11 cellular contexts compared by ENCODE assay signal in genomic region chr3:189914799-189915198, GRCh38.
DNase-seq lines count a peak whose midpoint lies in the region; ATAC-seq and TF ChIP-seq lines count a peak whose summit lies in the region.
"Had no signal": no experiment of that assay in that cellular context is flagged by ENCODE, and none has a peak within 500 bp of the region (broad histone marks: within the 10 kb centered on the region; RNA-seq: fewer than 3 reads in every experiment).

No MANE protein-coding gene starts in this region.

- H3K9me2 ChIP-seq in GM23248 (ENCODE audit: insufficient read depth) = no peaks in the 10 kb centered on the region

- no peaks in the 10 kb centered on the region for H3K9me3 ChIP-seq in GM23248 (ENCODE audit: low read depth)
- H3K9me3 ChIP-seq in colonic mucosa = no peaks in the 10 kb centered on the region
- H3K9me3 ChIP-seq: tibial artery had no signal

- intact Hi-C loops in sciatic nerve (cut with DNase I) (no loop called here), colonic mucosa (cut with DNase I) (no loop called here)

- no peaks in the 10 kb centered on the region for H3K79me2 ChIP-seq in GM23248 (ENCODE audit: insufficient read depth)

- H3K27ac ChIP-seq in GM23248 (peak overlapping the region; percentile 51), colonic mucosa (no peak overlapping the region)
- H3K27ac ChIP-seq: tibial artery had no signal

- peaks cover 27% of the 10 kb centered on the region for H3K4me1 ChIP-seq in GM23248 (ENCODE audit: insufficient read depth)
- no peaks in the 10 kb centered on the region for H3K4me1 ChIP-seq in colonic mucosa
- H3K4me1 ChIP-seq: tibial artery had no signal

- peak overlapping the region; percentile 29 for H3K4me2 ChIP-seq in GM23248 (ENCODE audit: unreplicated experiment)

- H4K20me1 ChIP-seq in GM23248 (ENCODE audit: insufficient read depth) = no peaks in the 10 kb centered on the region

- H3K4me3 ChIP-seq in GM23248 = peak overlapping the region; percentile 18; the same call in 1 of the 2 replicates
- H3K4me3 ChIP-seq in colonic mucosa = no peak overlapping the region
- H3K4me3 ChIP-seq: tibial artery had no signal

- WGBS in GM23248 (ENCODE audit: low coverage in 1 of 2, low lambda C conversion rate in 2 of 2, missing lambda C conversion rate in 2 of 2), 2 experiments = 1 to 2% methylated on average over 3 of the region's 3 CpGs

- H3K9ac ChIP-seq in GM23248 (no peak overlapping the region), colonic mucosa (ENCODE audit: low read depth in 2 of 2, low read length in 2 of 2) (no peak overlapping the region)

- H3K27me3 ChIP-seq in GM23248 (replicated peaks; ENCODE audit: insufficient read depth) (no peaks in the 10 kb centered on the region), colonic mucosa (no peaks in the 10 kb centered on the region)
- H3K27me3 ChIP-seq: tibial artery had no signal

- no peak overlapping the region for H2AFZ ChIP-seq in GM23248

- peaks cover 22% of the 10 kb centered on the region for H3F3A ChIP-seq in GM23248 (ENCODE audit: insufficient read depth)

- in situ Hi-C loops in GM23248 (cut with MboI) = no loop called here

- ATAC-seq in sciatic nerve = peak; percentile 85
- ATAC-seq in HG02938 (IDR thresholded peaks at IDR 0.05; ENCODE audit: unreplicated experiment) = no peak

- DNase-seq in GM23248 = peak; percentile 94
- DNase-seq in NOMO-1 treated with DMSO at 0.1 percent for 48 hours (lab: John Stamatoyannopoulos, UW; ENCODE audit: unreplicated experiment) = peak; percentile 98
- peak; percentile 39 for DNase-seq in dermis blood vessel endothelial cell
- DNase-seq in sciatic nerve (ENCODE audit: low spot score) = no peak
- DNase-seq in activated CD8-positive, alpha-beta memory T cell treated with anti-CD3 and anti-CD28 coated beads for 24 hours = no peak
- DNase-seq in midbrain (lab: John Stamatoyannopoulos, UW) = no peak
- no peak for DNase-seq in colonic mucosa
- DNase-seq: effector CD4-positive, alpha-beta T cell; NCI-H187 had no signal

- H3K36me3 ChIP-seq in GM23248 (ENCODE audit: low read depth) (no peaks in the 10 kb centered on the region), colonic mucosa (no peaks in the 10 kb centered on the region)
- H3K36me3 ChIP-seq: tibial artery had no signal

- TF ChIP-seq CTCF in colonic mucosa (IDR thresholded peaks at IDR 0.05) = no peak

Comparison
In these comparisons a context has a peak if more than half of its experiments do, and no peak if none do; other contexts are left out.
1. DNase-seq: peak in GM23248 (single experiment), NOMO-1 treated with DMSO at 0.1 percent for 48 hours (single experiment) and dermis blood vessel endothelial cell (single experiment); none in sciatic nerve (single experiment), activated CD8-positive, alpha-beta memory T cell treated with anti-CD3 and anti-CD28 coated beads for 24 hours (single experiment), midbrain (single experiment) and colonic mucosa (single experiment).